ENCODE assay signal across 8 cellular contexts in genomic region chr11:35235944-35236666, GRCh38.
DNase-seq lines count a peak whose midpoint lies in the region; ATAC-seq, FAIRE-seq and TF ChIP-seq lines count a peak whose summit lies in the region.

No MANE protein-coding gene starts in this region.

- no peaks in the 10 kb centered on the region for H3K27me3 ChIP-seq in colonic mucosa
- no peaks in the 10 kb centered on the region for H3K27me3 ChIP-seq in adrenal gland
- H3K27me3 ChIP-seq in Karpas-422 (ENCODE audit: low read length): no peaks in the 10 kb centered on the region

- H3K36me3 ChIP-seq in colonic mucosa (no peaks in the 10 kb centered on the region), adrenal gland (replicated peaks in 1 of 2) (no peaks in the 10 kb centered on the region), Karpas-422 (ENCODE audit: insufficient read depth, low read length) (no peaks in the 10 kb centered on the region)

- ATAC-seq in stimulated activated naive B cell treated with anti-CD40 and anti-IgM and Interleukin-4, amounts not matched to agents 10 μg/mL and 1 μg/mL and 100 μg/mL, for 72 hours (replicated peaks): no peak

- H3K9me3 Mint-ChIP-seq in activated CD4-positive, alpha-beta T cell treated with anti-CD3 and anti-CD28 coated beads, Interleukin-2, amount 10 ng/mL, durations not matched to agents 24 days and 14 days: peaks cover 17% of the 10 kb centered on the region
- peaks cover 6 to 10% of the 10 kb centered on the region in 2 donors for H3K9me3 Mint-ChIP-seq in stimulated activated naive B cell treated with anti-CD40 and anti-IgM and Interleukin-4, amounts not matched to agents 10 μg/mL and 1 μg/mL and 100 μg/mL, for 72 hours

- H3K27ac ChIP-seq in colonic mucosa (no peak overlapping the region), adrenal gland (no peak overlapping the region), Karpas-422 (ENCODE audit: low read length) (no peak overlapping the region)

- no peaks in the 10 kb centered on the region for H3K9me2 ChIP-seq in Karpas-422 (replicated peaks; ENCODE audit: insufficient read depth, low read length)

- DNase-seq in HT1080 (ENCODE audit: low read depth) (peak; percentile 91), colonic mucosa (peak; percentile 78), adrenal gland (no peak), Karpas-422 (no peak), GM12892 (ENCODE audit: insufficient read length) (no peak)
- peak; percentile 86 for DNase-seq in activated CD4-positive, alpha-beta T cell treated with anti-CD3 and anti-CD28 coated beads, Interleukin-2, amount 10 ng/mL, durations not matched to agents 24 days and 14 days
- peak in 2 of 3 donors; percentile 28 to 43 for DNase-seq in stimulated activated CD4-positive, alpha-beta T cell treated with anti-CD3 and anti-CD28 coated beads, TNF-alpha, amount 100 ng/mL, for 48 hours (ENCODE audit: low read depth in 3 of 3)
- no peak for DNase-seq in stimulated activated naive B cell treated with anti-CD40 and anti-IgM and Interleukin-4, amounts not matched to agents 10 μg/mL and 1 μg/mL and 100 μg/mL, for 72 hours

- H3K4me3 Mint-ChIP-seq in activated CD4-positive, alpha-beta T cell treated with anti-CD3 and anti-CD28 coated beads, Interleukin-2, amount 10 ng/mL, durations not matched to agents 24 days and 14 days: peak overlapping the region; percentile 30
- H3K4me3 Mint-ChIP-seq in stimulated activated naive B cell treated with anti-CD40 and anti-IgM and Interleukin-4, amounts not matched to agents 10 μg/mL and 1 μg/mL and 100 μg/mL, for 72 hours: no peak overlapping the region

- TF ChIP-seq CTCF in colonic mucosa (IDR thresholded peaks at IDR 0.05) (no peak), adrenal gland (IDR thresholded peaks at IDR 0.05) (no peak)

- no peak overlapping the region for H3K4me3 ChIP-seq in colonic mucosa
- no peak overlapping the region for H3K4me3 ChIP-seq in adrenal gland
- H3K4me3 ChIP-seq in Karpas-422 (ENCODE audit: low read length): no peak overlapping the region

- no peak for FAIRE-seq in GM12892 (lab: Jason Lieb, UNC)

- 80 to 85% (median 82%) methylated on average over 4 of the region's 4 CpGs for WGBS in adrenal gland, 4 donors

- no peaks in the 10 kb centered on the region for H3K4me1 ChIP-seq in colonic mucosa
- H3K4me1 ChIP-seq in adrenal gland (replicated peaks in 1 of 2): peaks cover 0 to 8% of the 10 kb centered on the region in 2 donors
- 0 out of 2 replicates have a peak, but pooled peaks cover 3% of the 10 kb centered on the region for H3K4me1 ChIP-seq in Karpas-422 (ENCODE audit: low read length)

- H3K27me3 Mint-ChIP-seq in activated CD4-positive, alpha-beta T cell treated with anti-CD3 and anti-CD28 coated beads, Interleukin-2, amount 10 ng/mL, durations not matched to agents 24 days and 14 days: peaks cover 7% of the 10 kb centered on the region
- H3K27me3 Mint-ChIP-seq in stimulated activated naive B cell treated with anti-CD40 and anti-IgM and Interleukin-4, amounts not matched to agents 10 μg/mL and 1 μg/mL and 100 μg/mL, for 72 hours: peaks cover 0 to 9% of the 10 kb centered on the region in 2 donors

- H3K4me2 ChIP-seq in Karpas-422 (ENCODE audit: low read depth, low read length, poor library complexity, severe bottlenecking): no peak overlapping the region

- intact Hi-C loops in activated CD4-positive, alpha-beta T cell treated with anti-CD3 and anti-CD28 coated beads, Interleukin-2, amount 10 ng/mL, durations not matched to agents 24 days and 14 days (cut with micrococcal nuclease): loop anchor here (5.0 kb wide), 3 partner anchors 36 to 309 kb away; no protein-coding TSS in a partner anchor
- intact Hi-C loops in colonic mucosa (cut with DNase I) (loop anchor here (5.0 to 10.0 kb wide), 2 partner anchors 241 to 309 kb away; no protein-coding TSS in a partner anchor), adrenal gland (cut with DNase I) (loop anchor here in 1 of 2 donors (10.0 kb wide), 1 partner anchor 301 kb away; no protein-coding TSS in a partner anchor)

- no peak overlapping the region for H2AFZ ChIP-seq in Karpas-422 (ENCODE audit: low read length)

- TF ChIP-seq POLR2A in adrenal gland (IDR thresholded peaks at IDR 0.05) (no peak), GM12892 (IDR thresholded peaks at IDR 0.05; ENCODE audit: low read depth, low read length) (no peak)

- H3K4me1 Mint-ChIP-seq in activated CD4-positive, alpha-beta T cell treated with anti-CD3 and anti-CD28 coated beads, Interleukin-2, amount 10 ng/mL, durations not matched to agents 24 days and 14 days: peaks cover 62% of the 10 kb centered on the region
- peaks cover 19 to 68% of the 10 kb centered on the region in 2 donors for H3K4me1 Mint-ChIP-seq in stimulated activated naive B cell treated with anti-CD40 and anti-IgM and Interleukin-4, amounts not matched to agents 10 μg/mL and 1 μg/mL and 100 μg/mL, for 72 hours

- peak overlapping the region; percentile 46 for H3K27ac Mint-ChIP-seq in activated CD4-positive, alpha-beta T cell treated with anti-CD3 and anti-CD28 coated beads, Interleukin-2, amount 10 ng/mL, durations not matched to agents 24 days and 14 days
- no peak overlapping the region for H3K27ac Mint-ChIP-seq in stimulated activated naive B cell treated with anti-CD40 and anti-IgM and Interleukin-4, amounts not matched to agents 10 μg/mL and 1 μg/mL and 100 μg/mL, for 72 hours

- no peak overlapping the region for H3K9ac ChIP-seq in colonic mucosa (ENCODE audit: low read depth in 2 of 2, low read length in 2 of 2)
- no peak overlapping the region for H3K9ac ChIP-seq in Karpas-422 (ENCODE audit: low read length)

- H3K79me2 ChIP-seq in Karpas-422 (ENCODE audit: low read length): no peaks in the 10 kb centered on the region

- peaks cover 35% of the 10 kb centered on the region for H3K36me3 Mint-ChIP-seq in activated CD4-positive, alpha-beta T cell treated with anti-CD3 and anti-CD28 coated beads, Interleukin-2, amount 10 ng/mL, durations not matched to agents 24 days and 14 days (ENCODE audit: low read depth)
- peaks cover 23 to 38% of the 10 kb centered on the region in 2 donors for H3K36me3 Mint-ChIP-seq in stimulated activated naive B cell treated with anti-CD40 and anti-IgM and Interleukin-4, amounts not matched to agents 10 μg/mL and 1 μg/mL and 100 μg/mL, for 72 hours

- H3K9me3 ChIP-seq in colonic mucosa: no peaks in the 10 kb centered on the region
- no peaks in the 10 kb centered on the region for H3K9me3 ChIP-seq in adrenal gland (replicated peaks in 1 of 3)
- H3K9me3 ChIP-seq in Karpas-422 (ENCODE audit: low read length): no peaks in the 10 kb centered on the region

- no peaks in the 10 kb centered on the region for H4K20me1 ChIP-seq in Karpas-422 (ENCODE audit: insufficient read depth, low read depth, low read length)

Comparison
In these comparisons a context has a peak if more than half of its experiments do, and no peak if none do; other contexts are left out.
1. DNase-seq: peak in HT1080 (single experiment), activated CD4-positive, alpha-beta T cell treated with anti-CD3 and anti-CD28 coated beads, Interleukin-2, amount 10 ng/mL, durations not matched to agents 24 days and 14 days (single experiment), colonic mucosa (single experiment) and stimulated activated CD4-positive, alpha-beta T cell treated with anti-CD3 and anti-CD28 coated beads, TNF-alpha, amount 100 ng/mL, for 48 hours (2 of 3); none in adrenal gland (0 of 7), stimulated activated naive B cell treated with anti-CD40 and anti-IgM and Interleukin-4, amounts not matched to agents 10 μg/mL and 1 μg/mL and 100 μg/mL, for 72 hours (single experiment), Karpas-422 (single experiment) and GM12892 (single experiment).